ENCODE assay signal across 16 cellular contexts in the genomic region with DNA sequence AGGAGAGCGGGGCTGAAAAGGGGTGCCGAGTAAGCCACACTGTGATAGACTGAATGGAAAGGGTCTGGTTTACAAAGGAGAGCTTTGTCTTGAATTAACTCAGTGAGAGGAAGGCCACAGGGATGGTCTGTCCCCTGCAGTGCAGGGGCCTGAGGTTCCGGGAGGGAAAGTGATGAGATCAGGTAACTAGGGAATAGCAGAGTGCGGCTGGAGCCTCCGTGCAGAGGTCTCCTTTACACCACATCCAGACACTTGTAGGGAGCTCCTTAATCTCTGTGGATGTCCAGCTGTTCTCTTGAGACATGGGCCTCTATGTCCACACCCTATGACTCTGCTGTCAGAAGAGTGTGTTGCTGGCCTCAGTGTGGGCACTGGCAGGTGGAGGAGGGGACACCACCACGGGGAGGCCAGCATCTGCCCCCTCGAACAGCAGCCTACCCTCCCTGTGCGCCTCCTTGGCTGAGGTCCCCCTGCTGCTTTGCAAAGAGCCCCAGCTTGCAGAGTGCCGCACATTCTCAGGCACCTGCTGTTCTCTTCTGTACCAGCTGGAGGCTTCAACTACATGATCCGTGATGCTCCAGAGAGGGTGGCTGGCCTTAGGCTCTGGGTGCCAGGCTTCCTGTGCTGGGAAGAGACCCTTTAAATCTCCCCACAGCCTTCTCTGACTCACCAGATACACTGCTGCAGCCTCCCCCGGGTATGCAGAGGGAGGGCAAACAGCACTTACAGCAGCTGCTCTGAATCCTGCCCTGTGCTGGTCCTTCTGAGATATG. TPM values are rescaled to one million over a fixed set of nuclear protein-coding genes. Genes with fewer than 3 reads are reported as not detected.
DNase-seq lines count a peak whose midpoint lies in the region; ATAC-seq and TF ChIP-seq lines count a peak whose summit lies in the region.
"Had no signal": no experiment of that assay in that cellular context is flagged by ENCODE, and none has a peak within 500 bp of the region (broad histone marks: within the 10 kb centered on the region; RNA-seq: fewer than 3 reads in every experiment).

No MANE protein-coding gene starts in this region.

- H3K9me3 Mint-ChIP-seq in glutamatergic neuron (ENCODE audit: unreplicated experiment): peaks cover 3% of the 10 kb centered on the region
- no peaks in the 10 kb centered on the region for H3K9me3 Mint-ChIP-seq in naive thymus-derived CD8-positive, alpha-beta T cell
- H3K9me3 Mint-ChIP-seq: memory B cell; T-helper 1 cell treated with Interleukin-12 subunit alpha and Interleukin-12 subunit beta and Interleukin-4 antibody, amounts not matched to agents 30 μg/mL and 1 μg/mL, for 36 hours had no signal

- H3K27ac ChIP-seq in right cardiac atrium (ENCODE audit: low read length): no peak overlapping the region
- H3K27ac ChIP-seq: BLaER1, pancreas had no signal

- TF ChIP-seq CTCF in glutamatergic neuron (IDR thresholded peaks at IDR 0.05; ENCODE audit: partially characterized antibody, unreplicated experiment): no peak

- intact Hi-C loops in right cardiac atrium (cut with DNase I): no loop called here
- intact Hi-C loops in Right ventricle myocardium inferior (cut with DNase I): no loop called here
- intact Hi-C loops in Right ventricle myocardium superior (cut with DNase I): no loop called here

- ATAC-seq in right cardiac atrium (peak; percentile 11 to 36), Right ventricle myocardium inferior (no peak), HG03520 (IDR thresholded peaks at IDR 0.05; ENCODE audit: unreplicated experiment) (no peak), Right ventricle myocardium superior (ENCODE audit: poor library complexity) (no peak)
- no peak for ATAC-seq in naive thymus-derived CD8-positive, alpha-beta T cell

- no peaks in the 10 kb centered on the region for H3K27me3 ChIP-seq in right cardiac atrium (ENCODE audit: control insufficient read depth, insufficient read depth)
- H3K27me3 ChIP-seq: BLaER1, pancreas had no signal

- H3K9me3 ChIP-seq in right cardiac atrium (ENCODE audit: control insufficient read depth, low read length): no peaks in the 10 kb centered on the region
- H3K9me3 ChIP-seq: BLaER1, pancreas had no signal

- peaks cover 5% of the 10 kb centered on the region for H3K4me1 Mint-ChIP-seq in glutamatergic neuron (ENCODE audit: low read depth, unreplicated experiment)
- peaks cover 7 to 14% (median 10%) of the 10 kb centered on the region in 4 donors for H3K4me1 Mint-ChIP-seq in naive thymus-derived CD8-positive, alpha-beta T cell
- H3K4me1 Mint-ChIP-seq: memory B cell had no signal

- peaks cover 3% of the 10 kb centered on the region for H3K27me3 Mint-ChIP-seq in glutamatergic neuron (ENCODE audit: unreplicated experiment)
- H3K27me3 Mint-ChIP-seq in naive thymus-derived CD8-positive, alpha-beta T cell: no peaks in the 10 kb centered on the region
- H3K27me3 Mint-ChIP-seq: memory B cell had no signal

- peak overlapping the region; percentile 50 for H3K4me3 Mint-ChIP-seq in glutamatergic neuron (ENCODE audit: unreplicated experiment)
- H3K4me3 Mint-ChIP-seq in naive thymus-derived CD8-positive, alpha-beta T cell: no peak overlapping the region
- H3K4me3 Mint-ChIP-seq: memory B cell; T-helper 1 cell treated with Interleukin-12 subunit alpha and Interleukin-12 subunit beta and Interleukin-4 antibody, amounts not matched to agents 30 μg/mL and 1 μg/mL, for 36 hours had no signal

- no peaks in the 10 kb centered on the region for H3K4me1 ChIP-seq in right cardiac atrium (ENCODE audit: control insufficient read depth, insufficient read depth, low read length)

- H3K4me3 ChIP-seq in right cardiac atrium (ENCODE audit: low read length): no peak overlapping the region
- H3K4me3 ChIP-seq: BLaER1, pancreas had no signal

- H3K36me3 Mint-ChIP-seq in glutamatergic neuron (ENCODE audit: unreplicated experiment): no peaks in the 10 kb centered on the region
- peaks cover 0 to 34% (median 15%) of the 10 kb centered on the region in 3 donors for H3K36me3 Mint-ChIP-seq in naive thymus-derived CD8-positive, alpha-beta T cell

- no peak overlapping the region for H3K27ac Mint-ChIP-seq in glutamatergic neuron (ENCODE audit: unreplicated experiment)
- H3K27ac Mint-ChIP-seq in naive thymus-derived CD8-positive, alpha-beta T cell: peak overlapping the region in 1 of 10 donors; percentile 9
- H3K27ac Mint-ChIP-seq: memory B cell; T-helper 1 cell treated with Interleukin-12 subunit alpha and Interleukin-12 subunit beta and Interleukin-4 antibody, amounts not matched to agents 30 μg/mL and 1 μg/mL, for 36 hours had no signal

- DNase-seq in right cardiac atrium (peak in 1 of 3 donors; percentile 41), Right ventricle myocardium inferior (ENCODE audit: missing footprints) (no peak), SK-N-DZ (ENCODE audit: low spot score) (peak; percentile 40), glutamatergic neuron (peak; percentile 28), NAMALWA (ENCODE audit: low spot score) (no peak), Right ventricle myocardium superior (no peak)
- no peak for DNase-seq in naive thymus-derived CD8-positive, alpha-beta T cell
- DNase-seq: activated CD4-positive, alpha-beta T cell treated with anti-CD3 and anti-CD28 coated beads, Interleukin-2, amount 50 U/mL, for 4 hours; activated naive CD4-positive, alpha-beta T cell treated with Interleukin-2 at 50 U/mL for 16 hours; NCI-H2171 treated with DMSO at 0.1 percent for 48 hours; pancreas; stimulated activated CD8-positive, alpha-beta memory T cell treated with anti-CD3 and anti-CD28 coated beads, Interleukin-4, amount 100 ng/mL, for 48 hours had no signal

- 80% methylated on average over 11 of the region's 11 CpGs for WGBS in right cardiac atrium

- POLR2A ChIA-PET in naive thymus-derived CD8-positive, alpha-beta T cell (lab: Charles Lee): no interaction called here

RNA-seq across cellular contexts. Expression of a gene that starts 25.9 kb away (rescaled TPM):
- 10 to 100 TPM; 38.7 to 59.8 (median 48.7) TPM for total RNA-seq in right cardiac atrium
- 38.9 TPM for polyA plus RNA-seq in right cardiac atrium
- 25.3 TPM for total RNA-seq in Right ventricle myocardium inferior
- polyA plus RNA-seq in SK-N-DZ (2014; cell fraction: cytosol; rRNA removed): 7.3 and 8.4 TPM in 2 replicates
- 30.1 and 43.1 TPM in 2 replicates for polyA plus RNA-seq in SK-N-DZ (2014; cell fraction: nucleus; rRNA removed)
- 9.7 TPM for total RNA-seq in glutamatergic neuron (ENCODE audit: unreplicated experiment)
- 100 to 1,000 TPM; 111 to 123 TPM for total RNA-seq in naive thymus-derived CD8-positive, alpha-beta T cell
- polyA plus RNA-seq in naive thymus-derived CD8-positive, alpha-beta T cell: 10 to 100 TPM in 2 of 3 donors, 1 to 10 TPM in 1; 8.2 to 13.8 (median 12.7) TPM
- 20.9 TPM for total RNA-seq in Right ventricle myocardium superior

RNA-seq across cellular contexts. Expression of a gene that starts 29.1 kb away (rescaled TPM):
- total RNA-seq in right cardiac atrium (1 to 10 TPM; 1.5 to 6.6 (median 3.1) TPM), Right ventricle myocardium inferior (6.0 TPM), glutamatergic neuron (ENCODE audit: unreplicated experiment) (15.5 TPM), Right ventricle myocardium superior (2.7 TPM)
- 1.4 TPM for polyA plus RNA-seq in right cardiac atrium
- 102 and 120 TPM in 2 replicates for polyA plus RNA-seq in SK-N-DZ (2014; cell fraction: cytosol; rRNA removed)
- polyA plus RNA-seq in SK-N-DZ (2014; cell fraction: nucleus; rRNA removed): 79.7 and 194 TPM in 2 replicates
- not detected for total RNA-seq in naive thymus-derived CD8-positive, alpha-beta T cell
- under 1 TPM in 2 of 3 donors, not detected in 1; 0.19 to 0.73 TPM for polyA plus RNA-seq in naive thymus-derived CD8-positive, alpha-beta T cell

Comparison
In these comparisons a context has a peak if more than half of its experiments do, and no peak if none do; other contexts are left out.
1. ATAC-seq: peak in right cardiac atrium (2 of 2); none in Right ventricle myocardium inferior (single experiment), naive thymus-derived CD8-positive, alpha-beta T cell (0 of 2), HG03520 (single experiment) and Right ventricle myocardium superior (single experiment).
2. DNase-seq: peak in SK-N-DZ (single experiment) and glutamatergic neuron (single experiment); none in Right ventricle myocardium inferior (single experiment), naive thymus-derived CD8-positive, alpha-beta T cell (0 of 10), NAMALWA (single experiment) and Right ventricle myocardium superior (single experiment).